ENCODE assay signal across 22 cellular contexts in genomic region chr3:16203671-16204629, GRCh38. TPM values are rescaled to one million over a fixed set of nuclear protein-coding genes. Genes with fewer than 3 reads are reported as not detected.
A peak's percentile ranks its signal among the peaks of the same experiment; 100 is the strongest.
DNase-seq lines count a peak whose midpoint lies in the region; ATAC-seq and TF ChIP-seq lines count a peak whose summit lies in the region.
"Had no signal": no experiment of that assay in that cellular context is flagged by ENCODE, and none has a peak within 500 bp of the region (broad histone marks: within the 10 kb centered on the region; RNA-seq: fewer than 3 reads in every experiment).

No MANE protein-coding gene starts in this region.

- ATAC-seq in RWPE2 (ENCODE audit: low read depth) (no peak), sciatic nerve (peak; percentile 37)
- ATAC-seq: Right ventricle myocardium inferior, T-helper 17 cell, upper lobe of right lung had no signal

- peaks cover 78% of the 10 kb centered on the region for H3K4me1 Mint-ChIP-seq in HFFc6 (ENCODE audit: low read depth)
- H3K4me1 Mint-ChIP-seq in glutamatergic neuron (ENCODE audit: low read depth, unreplicated experiment): peaks cover 11% of the 10 kb centered on the region
- no peaks in the 10 kb centered on the region for H3K4me1 Mint-ChIP-seq in osteocyte (ENCODE audit: unreplicated experiment)
- H3K4me1 Mint-ChIP-seq in endothelial cell (ENCODE audit: unreplicated experiment): peaks cover 10% of the 10 kb centered on the region
- H3K4me1 Mint-ChIP-seq: CD14-positive monocyte had no signal

- H3K36me3 Mint-ChIP-seq in HFFc6 (ENCODE audit: low read depth): peaks cover 7% of the 10 kb centered on the region; the same call in 1 of the 2 replicates
- peaks cover 6% of the 10 kb centered on the region for H3K36me3 Mint-ChIP-seq in glutamatergic neuron (ENCODE audit: unreplicated experiment)
- no peaks in the 10 kb centered on the region for H3K36me3 Mint-ChIP-seq in osteocyte (ENCODE audit: unreplicated experiment)
- no peaks in the 10 kb centered on the region for H3K36me3 Mint-ChIP-seq in endothelial cell (ENCODE audit: low read depth, unreplicated experiment)
- H3K36me3 Mint-ChIP-seq: CD14-positive monocyte had no signal

- intact Hi-C loops in sciatic nerve (cut with DNase I): no loop called here

- peaks cover 20% of the 10 kb centered on the region for H3K4me1 ChIP-seq in RWPE2 (ENCODE audit: insufficient read depth, poor library complexity, severe bottlenecking)
- H3K4me1 ChIP-seq: parathyroid adenoma, upper lobe of right lung had no signal

- no peaks in the 10 kb centered on the region for H3K9me3 ChIP-seq in RWPE2 (ENCODE audit: severe bottlenecking)
- H3K9me3 ChIP-seq: upper lobe of right lung had no signal

- TF ChIP-seq CTCF in HFFc6 (IDR thresholded peaks at IDR 0.05) (no peak), RWPE2 (IDR thresholded peaks at IDR 0.05; ENCODE audit: poor library complexity, severe bottlenecking) (no peak), glutamatergic neuron (IDR thresholded peaks at IDR 0.05; ENCODE audit: partially characterized antibody, unreplicated experiment) (no peak), osteocyte (IDR thresholded peaks at IDR 0.05) (no peak), endothelial cell (IDR thresholded peaks at IDR 0.05; ENCODE audit: unreplicated experiment) (no peak)

- H3K9me3 Mint-ChIP-seq in HFFc6: no peaks in the 10 kb centered on the region
- peaks cover 6% of the 10 kb centered on the region for H3K9me3 Mint-ChIP-seq in glutamatergic neuron (ENCODE audit: unreplicated experiment)
- H3K9me3 Mint-ChIP-seq in osteocyte (ENCODE audit: unreplicated experiment): no peaks in the 10 kb centered on the region
- H3K9me3 Mint-ChIP-seq in endothelial cell (ENCODE audit: unreplicated experiment): no peaks in the 10 kb centered on the region
- H3K9me3 Mint-ChIP-seq: CD14-positive monocyte had no signal

- H3K4me3 ChIP-seq in RWPE2 (ENCODE audit: severe bottlenecking): no peak overlapping the region
- H3K4me3 ChIP-seq: upper lobe of right lung had no signal

- H3K36me3 ChIP-seq in RWPE2 (ENCODE audit: low read depth): no peaks in the 10 kb centered on the region
- H3K36me3 ChIP-seq: upper lobe of right lung had no signal

- H3K4me3 Mint-ChIP-seq in HFFc6 (no peak overlapping the region), glutamatergic neuron (ENCODE audit: unreplicated experiment) (peak overlapping the region; percentile 67), osteocyte (ENCODE audit: unreplicated experiment) (no peak overlapping the region), endothelial cell (ENCODE audit: unreplicated experiment) (no peak overlapping the region)
- H3K4me3 Mint-ChIP-seq: CD14-positive monocyte, T-helper 17 cell had no signal

- peak overlapping the region; percentile 8 for H3K27ac ChIP-seq in RWPE2 (ENCODE audit: poor library complexity, severe bottlenecking)
- H3K27ac ChIP-seq: parathyroid adenoma, upper lobe of right lung had no signal

- H3K27ac Mint-ChIP-seq in HFFc6 (peak overlapping the region; percentile 72), glutamatergic neuron (ENCODE audit: unreplicated experiment) (peak overlapping the region; percentile 94), osteocyte (ENCODE audit: unreplicated experiment) (no peak overlapping the region), endothelial cell (ENCODE audit: unreplicated experiment) (no peak overlapping the region)
- H3K27ac Mint-ChIP-seq: CD14-positive monocyte, T-helper 17 cell had no signal

- no peak for DNase-seq in HFFc6
- no peak for DNase-seq in RWPE2 (ENCODE audit: low spot score)
- DNase-seq in glutamatergic neuron: peak; percentile 70
- DNase-seq in sciatic nerve (ENCODE audit: low spot score): no peak
- no peak for DNase-seq in osteocyte (ENCODE audit: extremely low spot score, unreplicated experiment)
- no peak for DNase-seq in endothelial cell (ENCODE audit: low spot score)
- DNase-seq in activated CD4-positive, CD25-positive, alpha-beta regulatory T cell (lab: John Stamatoyannopoulos, UW): no peak
- DNase-seq in SIG-M5 (lab: John Stamatoyannopoulos, UW): no peak
- DNase-seq: activated gamma-delta T cell; amniotic stem cell; DMS79; foreskin melanocyte; NCI-H146; NCI-H446 treated with DMSO at 0.1 percent for 48 hours; stimulated activated naive CD4-positive, alpha-beta T cell treated with Interleukin-2 at 50 U/mL for 16 hours; T-helper 17 cell; upper lobe of right lung had no signal

- H3K27me3 Mint-ChIP-seq in HFFc6 (ENCODE audit: insufficient read depth) (peaks cover 3% of the 10 kb centered on the region; the same call in 1 of the 2 replicates), glutamatergic neuron (ENCODE audit: unreplicated experiment) (no peaks in the 10 kb centered on the region), osteocyte (ENCODE audit: unreplicated experiment) (peaks cover 17% of the 10 kb centered on the region), endothelial cell (ENCODE audit: unreplicated experiment) (peaks cover 6% of the 10 kb centered on the region)

- H3K27me3 ChIP-seq in RWPE2 (ENCODE audit: insufficient read depth, poor library complexity, severe bottlenecking): no peaks in the 10 kb centered on the region
- H3K27me3 ChIP-seq: upper lobe of right lung had no signal

RNA-seq across cellular contexts. Expression of gene GALNT15, which starts 29.5 kb away (rescaled TPM):
- total RNA-seq in HFFc6 (2021; fragmentation: NEBNext Ultra II Directional; extraction: Animal tissue kit (Norgen Biotek cat#: 25700)): 1 to 10 TPM; 5.5 to 7.2 (median 6.4) TPM
- 0.39 TPM for total RNA-seq in glutamatergic neuron (ENCODE audit: unreplicated experiment)
- total RNA-seq in sciatic nerve: 54.4 TPM
- total RNA-seq in osteocyte: 0.56 and 1.2 TPM in 2 replicates
- total RNA-seq in endothelial cell (ENCODE audit: unreplicated experiment): 0.08 TPM
- total RNA-seq: activated CD8-positive, alpha-beta memory T cell treated with anti-CD3 and anti-CD28 coated beads for 36 hours; HT-29 had no signal

Comparison
In these comparisons a context has a peak if more than half of its experiments do, and no peak if none do; other contexts are left out.
1. H3K27ac Mint-ChIP-seq: peak in HFFc6 (single experiment) and glutamatergic neuron (single experiment); none in osteocyte (single experiment) and endothelial cell (single experiment).